2 cellular contexts compared by ENCODE assay signal in genomic region chr17:31491794-31492171, GRCh38.
TF ChIP-seq lines count a peak whose summit lies in the region.

No MANE protein-coding gene starts in this region.

TF ChIP-seq in GM12878, 131 proteins besides CTCF, POLR2A, EP300 and RAD21:
- peak; percentile 87; the same call in 1 of the 2 replicates for TF ChIP-seq MTA3 (IDR thresholded peaks at IDR 0.05; ENCODE audit: borderline replicate concordance, low read length)
- TF ChIP-seq TCF12 (IDR thresholded peaks at IDR 0.05; ENCODE audit: low read depth, low read length), result peak; percentile 81
- TF ChIP-seq POU2F2 (IDR thresholded peaks at IDR 0.05; ENCODE audit: borderline replicate concordance, low read depth, low read length), result peak; percentile 34; the same call in 1 of the 3 replicates
- peak; percentile 26; the same call in 1 of the 2 replicates for TF ChIP-seq ZNF687 (IDR thresholded peaks at IDR 0.05)
- TF ChIP-seq NKRF (conservative IDR thresholded peaks at IDR 0.05), result peak; percentile 16
- TF ChIP-seq ASH2L (IDR thresholded peaks at IDR 0.05; ENCODE audit: borderline replicate concordance, low read depth), result no peak
- no peak for TF ChIP-seq ZBED1 (IDR thresholded peaks at IDR 0.05; ENCODE audit: borderline replicate concordance)
- no peak for TF ChIP-seq ZNF24 (IDR thresholded peaks at IDR 0.05)
- TF ChIP-seq MLLT1 (IDR thresholded peaks at IDR 0.05), result 0 out of 2 replicates have a peak, but pooled peaks have one; percentile 19
- TF ChIP-seq ETV6 (conservative IDR thresholded peaks at IDR 0.05 in 1 of 2, IDR thresholded peaks at IDR 0.05 in 1 of 2; ENCODE audit: borderline replicate concordance in 1 of 2, low read depth in 1 of 2), result 0 out of 4 replicates have a peak, but pooled peaks of 1 of the 2 experiments have one; percentile 12
- no peak for TF ChIP-seq NFYA (IDR thresholded peaks at IDR 0.05; ENCODE audit: borderline replicate concordance, low read depth, low read length)
- TF ChIP-seq NR2F1 (conservative IDR thresholded peaks at IDR 0.05), result 0 out of 2 replicates have a peak, but pooled peaks have one; percentile 17
- TF ChIP-seq BACH1 (IDR thresholded peaks at IDR 0.05; ENCODE audit: borderline replicate concordance), result peak; percentile 19; the same call in 1 of the 2 replicates
- TF ChIP-seq ZNF274 (IDR thresholded peaks at IDR 0.05; ENCODE audit: insufficient read depth, insufficient read length), result no peak
- no peak for TF ChIP-seq MEF2B (IDR thresholded peaks at IDR 0.05; ENCODE audit: partially characterized antibody, poor library complexity, severe bottlenecking)
- peak; percentile 46; the same call in 1 of the 2 replicates for TF ChIP-seq POLR2AphosphoS5 (IDR thresholded peaks at IDR 0.05; ENCODE audit: low read length)
- TF ChIP-seq DPF2 (IDR thresholded peaks at IDR 0.05), result 0 out of 2 replicates have a peak, but pooled peaks have one; percentile 51
- TF ChIP-seq TCF3 (IDR thresholded peaks at IDR 0.05; ENCODE audit: borderline replicate concordance, insufficient read depth, low read depth, low read length), result peak; percentile 66; the same call in 1 of the 2 replicates

TF ChIP-seq in SK-N-SH treated with all-trans-retinoic acid at 6 μM for 48 hours, 23 proteins besides CTCF, POLR2A, EP300 and RAD21:
- TF ChIP-seq ZFP30 (CRISPR knock-in tag; IDR thresholded peaks at IDR 0.05) (no peak), PPARA (CRISPR knock-in tag; IDR thresholded peaks at IDR 0.05; ENCODE audit: borderline replicate concordance) (no peak), BACH2 (CRISPR knock-in tag; IDR thresholded peaks at IDR 0.05; ENCODE audit: borderline replicate concordance) (no peak), CSDC2 (CRISPR knock-in tag; IDR thresholded peaks at IDR 0.05) (no peak), TOX (CRISPR knock-in tag; IDR thresholded peaks at IDR 0.05; ENCODE audit: borderline replicate concordance) (no peak), OSR1 (CRISPR knock-in tag; IDR thresholded peaks at IDR 0.05) (no peak), ZNF8 (CRISPR knock-in tag; IDR thresholded peaks at IDR 0.05) (no peak), SNAI2 (CRISPR knock-in tag; IDR thresholded peaks at IDR 0.05) (no peak)
- TF ChIP-seq, protein P1, sequence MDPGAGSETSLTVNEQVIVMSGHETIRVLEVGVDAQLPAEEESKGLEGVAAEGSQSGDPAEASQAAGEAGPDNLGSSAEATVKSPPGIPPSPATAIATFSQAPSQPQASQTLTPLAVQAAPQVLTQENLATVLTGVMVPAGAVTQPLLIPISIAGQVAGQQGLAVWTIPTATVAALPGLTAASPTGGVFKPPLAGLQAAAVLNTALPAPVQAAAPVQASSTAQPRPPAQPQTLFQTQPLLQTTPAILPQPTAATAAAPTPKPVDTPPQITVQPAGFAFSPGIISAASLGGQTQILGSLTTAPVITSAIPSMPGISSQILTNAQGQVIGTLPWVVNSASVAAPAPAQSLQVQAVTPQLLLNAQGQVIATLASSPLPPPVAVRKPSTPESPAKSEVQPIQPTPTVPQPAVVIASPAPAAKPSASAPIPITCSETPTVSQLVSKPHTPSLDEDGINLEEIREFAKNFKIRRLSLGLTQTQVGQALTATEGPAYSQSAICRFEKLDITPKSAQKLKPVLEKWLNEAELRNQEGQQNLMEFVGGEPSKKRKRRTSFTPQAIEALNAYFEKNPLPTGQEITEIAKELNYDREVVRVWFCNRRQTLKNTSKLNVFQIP (CRISPR knock-in tag; IDR thresholded peaks at IDR 0.05; ENCODE audit: borderline replicate concordance, low read depth), result no peak
